In genomic region chr5:176812269-176813259, GRCh38 we compare ENCODE assay signal across 1 cellular context.
TF ChIP-seq lines count a peak whose summit lies in the region.

No MANE protein-coding gene starts in this region.

TF ChIP-seq in HepG2, 621 proteins besides CTCF, POLR2A, EP300 and RAD21 (continued from another document):
- TF ChIP-seq, protein P1, sequence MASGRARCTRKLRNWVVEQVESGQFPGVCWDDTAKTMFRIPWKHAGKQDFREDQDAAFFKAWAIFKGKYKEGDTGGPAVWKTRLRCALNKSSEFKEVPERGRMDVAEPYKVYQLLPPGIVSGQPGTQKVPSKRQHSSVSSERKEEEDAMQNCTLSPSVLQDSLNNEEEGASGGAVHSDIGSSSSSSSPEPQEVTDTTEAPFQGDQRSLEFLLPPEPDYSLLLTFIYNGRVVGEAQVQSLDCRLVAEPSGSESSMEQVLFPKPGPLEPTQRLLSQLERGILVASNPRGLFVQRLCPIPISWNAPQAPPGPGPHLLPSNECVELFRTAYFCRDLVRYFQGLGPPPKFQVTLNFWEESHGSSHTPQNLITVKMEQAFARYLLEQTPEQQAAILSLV (CRISPR knock-in tag; IDR thresholded peaks at IDR 0.05; ENCODE audit: borderline replicate concordance) = no peak
- no peak for TF ChIP-seq ZNF562 (CRISPR knock-in tag; IDR thresholded peaks at IDR 0.05; ENCODE audit: borderline replicate concordance)
- TF ChIP-seq GABPB1 (CRISPR knock-in tag; IDR thresholded peaks at IDR 0.05) = peak; percentile 64; the same call in 1 of the 2 replicates
- TF ChIP-seq NR0B2 (CRISPR knock-in tag; IDR thresholded peaks at IDR 0.05) = no peak
- no peak for TF ChIP-seq ISX (CRISPR knock-in tag; conservative IDR thresholded peaks at IDR 0.05)
- peak; percentile 43; the same call in 1 of the 2 replicates for TF ChIP-seq CEBPB (IDR thresholded peaks at IDR 0.05; ENCODE audit: borderline replicate concordance, low read depth, low read length)
- TF ChIP-seq, protein P2, sequence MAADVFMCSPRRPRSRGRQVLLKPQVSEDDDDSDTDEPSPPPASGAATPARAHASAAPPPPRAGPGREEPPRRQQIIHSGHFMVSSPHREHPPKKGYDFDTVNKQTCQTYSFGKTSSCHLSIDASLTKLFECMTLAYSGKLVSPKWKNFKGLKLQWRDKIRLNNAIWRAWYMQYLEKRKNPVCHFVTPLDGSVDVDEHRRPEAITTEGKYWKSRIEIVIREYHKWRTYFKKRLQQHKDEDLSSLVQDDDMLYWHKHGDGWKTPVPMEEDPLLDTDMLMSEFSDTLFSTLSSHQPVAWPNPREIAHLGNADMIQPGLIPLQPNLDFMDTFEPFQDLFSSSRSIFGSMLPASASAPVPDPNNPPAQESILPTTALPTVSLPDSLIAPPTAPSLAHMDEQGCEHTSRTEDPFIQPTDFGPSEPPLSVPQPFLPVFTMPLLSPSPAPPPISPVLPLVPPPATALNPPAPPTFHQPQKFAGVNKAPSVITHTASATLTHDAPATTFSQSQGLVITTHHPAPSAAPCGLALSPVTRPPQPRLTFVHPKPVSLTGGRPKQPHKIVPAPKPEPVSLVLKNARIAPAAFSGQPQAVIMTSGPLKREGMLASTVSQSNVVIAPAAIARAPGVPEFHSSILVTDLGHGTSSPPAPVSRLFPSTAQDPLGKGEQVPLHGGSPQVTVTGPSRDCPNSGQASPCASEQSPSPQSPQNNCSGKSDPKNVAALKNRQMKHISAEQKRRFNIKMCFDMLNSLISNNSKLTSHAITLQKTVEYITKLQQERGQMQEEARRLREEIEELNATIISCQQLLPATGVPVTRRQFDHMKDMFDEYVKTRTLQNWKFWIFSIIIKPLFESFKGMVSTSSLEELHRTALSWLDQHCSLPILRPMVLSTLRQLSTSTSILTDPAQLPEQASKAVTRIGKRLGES (CRISPR knock-in tag; IDR thresholded peaks at IDR 0.05; ENCODE audit: borderline replicate concordance) = no peak
- no peak for TF ChIP-seq MXI1 (IDR thresholded peaks at IDR 0.05; ENCODE audit: borderline replicate concordance, low read depth, low read length)
- TF ChIP-seq ZNF800 (CRISPR knock-in tag; IDR thresholded peaks at IDR 0.05) = peak; percentile 76; the same call in 1 of the 2 replicates
- no peak for TF ChIP-seq HNF4G (IDR thresholded peaks at IDR 0.05; ENCODE audit: borderline replicate concordance, low read depth, low read length)
- no peak for TF ChIP-seq HNF4G (CRISPR knock-in tag; IDR thresholded peaks at IDR 0.05; ENCODE audit: borderline replicate concordance, low read depth)
- no peak for TF ChIP-seq NCOA2 (CRISPR knock-in tag; IDR thresholded peaks at IDR 0.05)
- no peak for TF ChIP-seq HOXA9 (CRISPR knock-in tag; IDR thresholded peaks at IDR 0.05; ENCODE audit: borderline replicate concordance)
- TF ChIP-seq ZNF260 (CRISPR knock-in tag; IDR thresholded peaks at IDR 0.05; ENCODE audit: borderline replicate concordance, low read depth) = no peak
- TF ChIP-seq ZMYM3 (CRISPR knock-in tag; IDR thresholded peaks at IDR 0.05) = no peak
- TF ChIP-seq BORCS8-MEF2B (CRISPR knock-in tag; IDR thresholded peaks at IDR 0.05) = peak; percentile 68; the same call in 1 of the 2 replicates
- no peak for TF ChIP-seq ZSCAN9 (CRISPR knock-in tag; IDR thresholded peaks at IDR 0.05; ENCODE audit: borderline replicate concordance)
- TF ChIP-seq FOXO1 (CRISPR knock-in tag; IDR thresholded peaks at IDR 0.05) = peak; percentile 11; the same call in 1 of the 2 replicates
- TF ChIP-seq RARG (CRISPR knock-in tag; IDR thresholded peaks at IDR 0.05; ENCODE audit: low read depth) = no peak
- no peak for TF ChIP-seq ZNF878 (CRISPR knock-in tag; IDR thresholded peaks at IDR 0.05)
- no peak for TF ChIP-seq FOXA3 (CRISPR knock-in tag; IDR thresholded peaks at IDR 0.05)
- no peak for TF ChIP-seq ZSCAN29 (CRISPR knock-in tag; conservative IDR thresholded peaks at IDR 0.05)
- no peak for TF ChIP-seq TOPORS (CRISPR knock-in tag; IDR thresholded peaks at IDR 0.05)
- 0 out of 2 replicates have a peak, but pooled peaks have one; percentile 30 for TF ChIP-seq POGK (CRISPR knock-in tag; conservative IDR thresholded peaks at IDR 0.05)
- TF ChIP-seq MAFK (conservative IDR thresholded peaks at IDR 0.05 in 1 of 2, IDR thresholded peaks at IDR 0.05 in 1 of 2; ENCODE audit: low read length in 2 of 2) = no peak
- TF ChIP-seq TCF7 (IDR thresholded peaks at IDR 0.05; ENCODE audit: low read depth) = no peak
- TF ChIP-seq, protein P3, sequence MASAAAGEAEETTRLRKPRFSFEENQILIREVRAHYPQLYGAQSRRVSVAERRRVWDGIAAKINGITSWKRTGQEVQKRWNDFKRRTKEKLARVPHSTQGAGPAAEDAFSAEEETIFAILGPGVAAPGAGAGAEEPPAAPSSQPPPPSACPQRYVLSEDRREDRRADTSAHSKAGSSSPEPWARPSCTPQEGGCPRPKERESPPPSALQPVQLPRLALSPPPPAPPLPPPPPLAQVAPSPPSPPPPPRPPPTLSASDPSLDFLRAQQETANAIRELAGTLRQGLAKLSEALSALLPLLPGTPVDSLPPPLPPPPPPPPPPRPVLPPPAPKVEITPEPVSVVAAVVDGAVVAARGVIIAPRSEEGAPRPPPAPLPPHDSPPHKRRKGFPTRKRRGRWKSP (CRISPR knock-in tag; IDR thresholded peaks at IDR 0.05) = no peak
- TF ChIP-seq ZBTB37 (CRISPR knock-in tag; IDR thresholded peaks at IDR 0.05) = no peak
- TF ChIP-seq, protein P4, sequence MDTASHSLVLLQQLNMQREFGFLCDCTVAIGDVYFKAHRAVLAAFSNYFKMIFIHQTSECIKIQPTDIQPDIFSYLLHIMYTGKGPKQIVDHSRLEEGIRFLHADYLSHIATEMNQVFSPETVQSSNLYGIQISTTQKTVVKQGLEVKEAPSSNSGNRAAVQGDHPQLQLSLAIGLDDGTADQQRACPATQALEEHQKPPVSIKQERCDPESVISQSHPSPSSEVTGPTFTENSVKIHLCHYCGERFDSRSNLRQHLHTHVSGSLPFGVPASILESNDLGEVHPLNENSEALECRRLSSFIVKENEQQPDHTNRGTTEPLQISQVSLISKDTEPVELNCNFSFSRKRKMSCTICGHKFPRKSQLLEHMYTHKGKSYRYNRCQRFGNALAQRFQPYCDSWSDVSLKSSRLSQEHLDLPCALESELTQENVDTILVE (CRISPR knock-in tag; IDR thresholded peaks at IDR 0.05) = no peak
- TF ChIP-seq ARNT2 (CRISPR knock-in tag; IDR thresholded peaks at IDR 0.05; ENCODE audit: low read depth) = 0 out of 2 replicates have a peak, but pooled peaks have one; percentile 30
- no peak for TF ChIP-seq ZNF577 (CRISPR knock-in tag; IDR thresholded peaks at IDR 0.05; ENCODE audit: borderline replicate concordance, low read depth)
- TF ChIP-seq KLF16 (CRISPR knock-in tag; IDR thresholded peaks at IDR 0.05) = no peak
- TF ChIP-seq TCF7L2 (IDR thresholded peaks at IDR 0.05; ENCODE audit: low read depth, low read length) = no peak
- TF ChIP-seq ZNF143 (CRISPR knock-in tag; IDR thresholded peaks at IDR 0.05) = no peak
- peak; percentile 53; the same call in 1 of the 2 replicates for TF ChIP-seq ZSCAN21 (CRISPR knock-in tag; IDR thresholded peaks at IDR 0.05; ENCODE audit: borderline replicate concordance)
- no peak for TF ChIP-seq PREB (CRISPR knock-in tag; IDR thresholded peaks at IDR 0.05)
